Comparison of ENCODE assay signal across 20 cellular contexts in genomic region chr10:15473401-15473777, GRCh38.
"Had no signal": no experiment of that assay in that cellular context is flagged by ENCODE, and none has a peak within 500 bp of the region (broad histone marks: within the 10 kb centered on the region; RNA-seq: fewer than 3 reads in every experiment).

No MANE protein-coding gene starts in this region.

- FAIRE-seq: small intestine, TTC549 had no signal

- H3K27ac ChIP-seq: brain microvascular endothelial cell, foreskin keratinocyte, prostate gland, SJCRH30, suprapubic skin had no signal

- H3K4me1 ChIP-seq: foreskin keratinocyte, prostate gland, SJCRH30 had no signal

- ATAC-seq: activated CD4-positive, alpha-beta T cell treated with anti-CD3 and anti-CD28 coated beads for 36 hours; activated T-cell treated with anti-CD3 and anti-CD28 coated beads, Interleukin-2, amount 50 U/mL, for 4 hours; foreskin keratinocyte; natural killer cell had no signal

- H3K9me3 ChIP-seq: prostate gland, SJCRH30, suprapubic skin had no signal

- H3K27ac Mint-ChIP-seq: activated CD4-positive, alpha-beta memory T cell treated with anti-CD3 and anti-CD28 coated beads for 36 hours; activated CD4-positive, alpha-beta T cell treated with anti-CD3 and anti-CD28 coated beads for 36 hours; activated naive CD8-positive, alpha-beta T cell treated with anti-CD3 and anti-CD28 coated beads for 36 hours; natural killer cell had no signal

- DNase-seq: activated CD4-positive, alpha-beta memory T cell treated with anti-CD3 and anti-CD28 coated beads for 36 hours; activated CD4-positive, alpha-beta T cell treated with anti-CD3 and anti-CD28 coated beads for 36 hours; activated effector memory CD4-positive, alpha-beta T cell treated with anti-CD3 and anti-CD28 coated beads, Interleukin-2, amount 50 U/mL, for 16 hours; activated naive CD8-positive, alpha-beta T cell treated with anti-CD3 and anti-CD28 coated beads for 36 hours; activated T-cell treated with anti-CD3 and anti-CD28 coated beads, Interleukin-2, amount 50 U/mL, for 4 hours; foreskin keratinocyte; natural killer cell; occipital lobe; SJCRH30; small intestine; stimulated activated CD4-positive, alpha-beta T cell treated with anti-CD3 and anti-CD28 coated beads, Interleukin-4, amount 100 ng/mL, for 24 hours; stimulated activated naive CD4-positive, alpha-beta T cell treated with Interleukin-2 at 50 U/mL for 16 hours; SW 1271; trophoblast cell had no signal

- H3K4me3 Mint-ChIP-seq: activated CD4-positive, alpha-beta memory T cell treated with anti-CD3 and anti-CD28 coated beads for 36 hours; activated CD4-positive, alpha-beta T cell treated with anti-CD3 and anti-CD28 coated beads for 36 hours; activated naive CD8-positive, alpha-beta T cell treated with anti-CD3 and anti-CD28 coated beads for 36 hours; activated T-cell treated with anti-CD3 and anti-CD28 coated beads, Interleukin-2, amount 50 U/mL, for 4 hours; central memory CD8-positive, alpha-beta T cell; natural killer cell had no signal

- H3K9me3 Mint-ChIP-seq: central memory CD8-positive, alpha-beta T cell; natural killer cell had no signal

- H3K4me1 Mint-ChIP-seq: activated CD4-positive, alpha-beta T cell treated with anti-CD3 and anti-CD28 coated beads for 36 hours; activated naive CD8-positive, alpha-beta T cell treated with anti-CD3 and anti-CD28 coated beads for 36 hours; central memory CD8-positive, alpha-beta T cell; natural killer cell had no signal

- H3K36me3 ChIP-seq: brain microvascular endothelial cell, prostate gland, SJCRH30, suprapubic skin had no signal

- H3K36me3 Mint-ChIP-seq: activated CD4-positive, alpha-beta memory T cell treated with anti-CD3 and anti-CD28 coated beads for 36 hours; activated naive CD8-positive, alpha-beta T cell treated with anti-CD3 and anti-CD28 coated beads for 36 hours; natural killer cell had no signal

- H3K27me3 ChIP-seq: brain microvascular endothelial cell, foreskin keratinocyte, SJCRH30 had no signal

- H3K4me3 ChIP-seq: lung, prostate gland, SJCRH30, suprapubic skin had no signal
